8 cellular contexts compared by ENCODE assay signal in genomic region chr1:201023517-201023902, GRCh38. TPM values are rescaled to one million over a fixed set of nuclear protein-coding genes. Genes with fewer than 3 reads are reported as not detected.
A peak's percentile ranks its signal among the peaks of the same experiment; 100 is the strongest.
DNase-seq lines count a peak whose midpoint lies in the region; ATAC-seq and TF ChIP-seq lines count a peak whose summit lies in the region.

Gene KIF21B, minus strand, starts transcription at chr1:201023714. Its CDS starts 331 bp downstream, at chr1:201023383.

- H3K9me3 ChIP-seq in HUES64 (ENCODE audit: insufficient read depth, low read depth, low read length) (no peaks in the 10 kb centered on the region), Peyer's patch (no peaks in the 10 kb centered on the region), neuron (ENCODE audit: low read length) (no peaks in the 10 kb centered on the region)

- ATAC-seq in GM21381 (IDR thresholded peaks at IDR 0.05; ENCODE audit: unreplicated experiment): peak; percentile 65

- peaks cover 50% of the 10 kb centered on the region for H3K4me1 ChIP-seq in HUES64 (ENCODE audit: insufficient read depth, low read length)
- peaks cover 0 to 71% (median 41%) of the 10 kb centered on the region in 4 donors for H3K4me1 ChIP-seq in Peyer's patch
- H3K4me1 ChIP-seq in neuron (ENCODE audit: insufficient read depth, low read length): peaks cover 34% of the 10 kb centered on the region

- no peak for TF ChIP-seq CTCF in Peyer's patch (IDR thresholded peaks at IDR 0.05)
- TF ChIP-seq CTCF in fibroblast of villous mesenchyme (IDR thresholded peaks at IDR 0.05; ENCODE audit: insufficient read depth, low read depth, low read length): no peak

- peak within 1 kb of the TSS; percentile 52 for H3K9ac ChIP-seq in HUES64 (ENCODE audit: low read depth, low read length)

- H2AFZ ChIP-seq in neuron (ENCODE audit: low read depth, low read length): peak within 1 kb of the TSS; percentile 83

- TF ChIP-seq POLR2A in Peyer's patch (IDR thresholded peaks at IDR 0.05): peak in 1 of 2 donors; percentile 50

- H3K4me3 ChIP-seq in HUES64 (ENCODE audit: low read length): peak within 1 kb of the TSS; percentile 62
- peak within 1 kb of the TSS; percentile 62 to 84 (median 81) for H3K4me3 ChIP-seq in Peyer's patch
- peak within 1 kb of the TSS; percentile 60 for H3K4me3 ChIP-seq in fibroblast of villous mesenchyme (ENCODE audit: low read depth, low read length)
- H3K4me3 ChIP-seq in neuron (ENCODE audit: low read length): peak within 1 kb of the TSS; percentile 60

- no peaks in the 10 kb centered on the region for H3K9me3 Mint-ChIP-seq in activated T-helper 1 cell treated with anti-CD3 and anti-CD28 coated beads, Interleukin-12 subunit alpha, Interleukin-12 subunit beta, Interleukin-2, Interleukin-4 antibody, amounts not matched to agents 30 ng/mL and 10 ng/mL and 1 ng/mL, durations not matched to agents 14 hours and 24 hours and 36 hours

- H3K4me3 Mint-ChIP-seq in activated T-helper 1 cell treated with anti-CD3 and anti-CD28 coated beads, Interleukin-12 subunit alpha, Interleukin-12 subunit beta, Interleukin-2, Interleukin-4 antibody, amounts not matched to agents 30 ng/mL and 10 ng/mL and 1 ng/mL, durations not matched to agents 14 hours and 24 hours and 36 hours: peak within 1 kb of the TSS; percentile 100

- DNase-seq in D341Med (ENCODE audit: low spot score): peak; percentile 98
- DNase-seq in Peyer's patch: peak; percentile 92 to 96 (median 93)
- peak; percentile 92 for DNase-seq in activated T-helper 1 cell treated with anti-CD3 and anti-CD28 coated beads, Interleukin-12 subunit alpha, Interleukin-12 subunit beta, Interleukin-2, Interleukin-4 antibody, amounts not matched to agents 30 ng/mL and 10 ng/mL and 1 ng/mL, durations not matched to agents 14 hours and 24 hours and 36 hours (ENCODE audit: low spot score)
- DNase-seq in fibroblast of villous mesenchyme (ENCODE audit: low read depth): peak; percentile 50
- DNase-seq in superior temporal gyrus (ENCODE audit: extremely low spot score): peak; percentile 69

- H3K36me3 ChIP-seq in HUES64 (ENCODE audit: insufficient read depth, low read length): peaks cover 3% of the 10 kb centered on the region; the same call in 1 of the 2 replicates
- H3K36me3 ChIP-seq in Peyer's patch: no peaks in the 10 kb centered on the region
- no peaks in the 10 kb centered on the region for H3K36me3 ChIP-seq in neuron (ENCODE audit: insufficient read depth, low read length)

- H3K27me3 Mint-ChIP-seq in activated T-helper 1 cell treated with anti-CD3 and anti-CD28 coated beads, Interleukin-12 subunit alpha, Interleukin-12 subunit beta, Interleukin-2, Interleukin-4 antibody, amounts not matched to agents 30 ng/mL and 10 ng/mL and 1 ng/mL, durations not matched to agents 14 hours and 24 hours and 36 hours (ENCODE audit: insufficient read depth): no peaks in the 10 kb centered on the region

- H3K36me3 Mint-ChIP-seq in activated T-helper 1 cell treated with anti-CD3 and anti-CD28 coated beads, Interleukin-12 subunit alpha, Interleukin-12 subunit beta, Interleukin-2, Interleukin-4 antibody, amounts not matched to agents 30 ng/mL and 10 ng/mL and 1 ng/mL, durations not matched to agents 14 hours and 24 hours and 36 hours (ENCODE audit: low read depth): peaks cover 14% of the 10 kb centered on the region

- H3K27me3 ChIP-seq in HUES64 (ENCODE audit: insufficient read depth, low read length): peaks cover 10% of the 10 kb centered on the region
- H3K27me3 ChIP-seq in Peyer's patch: no peaks in the 10 kb centered on the region
- no peaks in the 10 kb centered on the region for H3K27me3 ChIP-seq in neuron (ENCODE audit: insufficient read depth, low read length)

- WGBS in HUES64: under 1% methylated on average over 46 of the region's 53 CpGs

- intact Hi-C loops in activated T-helper 1 cell treated with anti-CD3 and anti-CD28 coated beads, Interleukin-12 subunit alpha, Interleukin-12 subunit beta, Interleukin-2, Interleukin-4 antibody, amounts not matched to agents 30 ng/mL and 10 ng/mL and 1 ng/mL, durations not matched to agents 14 hours and 24 hours and 36 hours (cut with micrococcal nuclease): loop anchor here (1.0 to 10.0 kb wide), 5 partner anchors 8 to 1141 kb away; partner anchors contain the start of genes PTPN7 and TIMM17A

- H3K27ac ChIP-seq in HUES64 (ENCODE audit: low read depth, low read length): no peak within 1 kb of the TSS
- H3K27ac ChIP-seq in Peyer's patch: peak within 1 kb of the TSS; percentile 63 to 89 (median 76)

- peak within 1 kb of the TSS; percentile 99 for H3K27ac Mint-ChIP-seq in activated T-helper 1 cell treated with anti-CD3 and anti-CD28 coated beads, Interleukin-12 subunit alpha, Interleukin-12 subunit beta, Interleukin-2, Interleukin-4 antibody, amounts not matched to agents 30 ng/mL and 10 ng/mL and 1 ng/mL, durations not matched to agents 14 hours and 24 hours and 36 hours

- peaks cover 79% of the 10 kb centered on the region for H3K4me1 Mint-ChIP-seq in activated T-helper 1 cell treated with anti-CD3 and anti-CD28 coated beads, Interleukin-12 subunit alpha, Interleukin-12 subunit beta, Interleukin-2, Interleukin-4 antibody, amounts not matched to agents 30 ng/mL and 10 ng/mL and 1 ng/mL, durations not matched to agents 14 hours and 24 hours and 36 hours (ENCODE audit: low read depth)

RNA-seq across cellular contexts. Expression of gene KIF21B, which starts in this region (rescaled TPM):
- 10.5 TPM for polyA plus RNA-seq in HUES64 (2013, experiment 1 of 2)
- 13.0 TPM for polyA plus RNA-seq in HUES64 (2013, experiment 2 of 2)
- total RNA-seq in Peyer's patch (10 to 100 TPM in 3 of 4 donors, 1 to 10 TPM in 1; 6.7 to 19.0 (median 13.3) TPM), fibroblast of villous mesenchyme (under 0.01 and 0.32 TPM in 2 replicates)
- 50.4 and 52.0 TPM in 2 replicates for total RNA-seq in activated T-helper 1 cell treated with anti-CD3 and anti-CD28 coated beads, Interleukin-12 subunit alpha, Interleukin-12 subunit beta, Interleukin-2, Interleukin-4 antibody, amounts not matched to agents 30 ng/mL and 10 ng/mL and 1 ng/mL, durations not matched to agents 14 hours and 24 hours and 36 hours

Comparison
In these comparisons a context has a peak if more than half of its experiments do, and no peak if none do; other contexts are left out.
1. Peak in DNase-seq and H3K4me3 ChIP-seq in fibroblast of villous mesenchyme; RNA of the gene not detected or under 1 TPM.